8 cellular contexts compared by ENCODE assay signal in genomic region chr17:75155191-75155601, GRCh38. TPM values are rescaled to one million over a fixed set of nuclear protein-coding genes. Genes with fewer than 3 reads are reported as not detected.
A peak's percentile ranks its signal among the peaks of the same experiment; 100 is the strongest.
DNase-seq lines count a peak whose midpoint lies in the region; ATAC-seq, FAIRE-seq and TF ChIP-seq lines count a peak whose summit lies in the region.

No MANE protein-coding gene starts in this region.

- H3K4me3 Mint-ChIP-seq in activated T-helper 17 cell treated with anti-CD3 and anti-CD28 coated beads, Interleukin-2, amount 50 U/mL, for 72 hours: peak overlapping the region; percentile 94

- H3K27ac ChIP-seq in HEK293 (ENCODE audit: extremely low read depth, low read depth, low read length): no peak overlapping the region

- FAIRE-seq in frontal cortex (lab: Jason Lieb, UNC): no peak

- H3K27ac Mint-ChIP-seq in activated T-helper 17 cell treated with anti-CD3 and anti-CD28 coated beads, Interleukin-2, amount 50 U/mL, for 72 hours: peak overlapping the region; percentile 85

- POLR2A ChIA-PET in HEK293 (lab: Yijun Ruan, JAX): interaction anchor here (0.6 to 2.1 kb wide), 35 partner anchors 8 to 313 kb away, joined by 3 to 39 read pairs (median 5); partner anchors contain the start of genes FDXR, MRPL58, NT5C and NUP85

- CTCF ChIA-PET in HEK293 (lab: Yijun Ruan, JAX): interaction anchor here (0.6 to 1.9 kb wide), 5 partner anchors 16 to 193 kb away, joined by 3 to 11 read pairs (median 3); no protein-coding TSS in a partner anchor

- peak; percentile 74 for DNase-seq in ACHN
- DNase-seq in mesenteric fat pad (ENCODE audit: low spot score): peak; percentile 2
- no peak for DNase-seq in frontal cortex (ENCODE audit: low spot score in 2 of 2)

- no peak overlapping the region for H3K4me3 ChIP-seq in HEK293 (ENCODE audit: low read depth, low read length)

- H3K9me3 ChIP-seq in HEK293 (ENCODE audit: control insufficient read depth, insufficient read depth, low read depth, low read length): no peaks in the 10 kb centered on the region

- H3K36me3 ChIP-seq in HEK293 (ENCODE audit: control insufficient read depth in 2 of 2, insufficient read depth in 1 of 2, low read length in 2 of 2): peaks cover 15 to 18% of the 10 kb centered on the region in 2 experiments; a peak in 2 of 3 replicates

- in situ Hi-C loops in ACHN (cut with HindIII; ENCODE audit: low pct_ligation_motif_present, low pct_unique_long_range_greater_than_20kb, low sequenced_read_pairs): no loop called here

- H3K27me3 Mint-ChIP-seq in activated T-helper 17 cell treated with anti-CD3 and anti-CD28 coated beads, Interleukin-2, amount 50 U/mL, for 72 hours: no peaks in the 10 kb centered on the region

- no peak for TF ChIP-seq CTCF in HEK293 (tag by site-specific recombination; IDR thresholded peaks at IDR 0.05)

- peaks cover 9% of the 10 kb centered on the region; the same call in 1 of the 2 replicates for H3K4me1 ChIP-seq in HEK293 (ENCODE audit: control insufficient read depth, insufficient read depth, low read length)

- no peaks in the 10 kb centered on the region for H3K9me3 Mint-ChIP-seq in activated T-helper 17 cell treated with anti-CD3 and anti-CD28 coated beads, Interleukin-2, amount 50 U/mL, for 72 hours

- peaks cover 26% of the 10 kb centered on the region for H3K4me1 Mint-ChIP-seq in activated T-helper 17 cell treated with anti-CD3 and anti-CD28 coated beads, Interleukin-2, amount 50 U/mL, for 72 hours

- H3K36me3 Mint-ChIP-seq in activated T-helper 17 cell treated with anti-CD3 and anti-CD28 coated beads, Interleukin-2, amount 50 U/mL, for 72 hours (ENCODE audit: low read depth): peaks cover 32% of the 10 kb centered on the region

- no peak for ATAC-seq in activated T-helper 17 cell treated with anti-CD3 and anti-CD28 coated beads, Interleukin-2, amount 50 U/mL, for 72 hours (replicated peaks)
- no peak for ATAC-seq in HG02852 (IDR thresholded peaks at IDR 0.05; ENCODE audit: unreplicated experiment)
- no peak for ATAC-seq in HG03196 (IDR thresholded peaks at IDR 0.05; ENCODE audit: unreplicated experiment)
- no peak for ATAC-seq in HG03045 (IDR thresholded peaks at IDR 0.05; ENCODE audit: unreplicated experiment)

TF ChIP-seq in HEK293, 187 proteins besides CTCF, POLR2A, EP300 and RAD21:
- no peak for TF ChIP-seq ZNF792 (tag by site-specific recombination; IDR thresholded peaks at IDR 0.05)
- 0 out of 2 replicates have a peak, but pooled peaks have one; percentile 1 for TF ChIP-seq ZSCAN30 (tag by site-specific recombination; IDR thresholded peaks at IDR 0.05)
- no peak for TF ChIP-seq ZNF585B (tag by site-specific recombination; IDR thresholded peaks at IDR 0.05)

RNA-seq across cellular contexts. Expression of gene JPT1, which starts 0.9 kb away (rescaled TPM):
- 100 to 1,000 TPM; 191 to 343 TPM for total RNA-seq in activated T-helper 17 cell treated with anti-CD3 and anti-CD28 coated beads, Interleukin-2, amount 50 U/mL, for 72 hours
- total RNA-seq in mesenteric fat pad (28.6 TPM), frontal cortex (538 TPM)

RNA-seq across cellular contexts. Expression of gene NT5C, which starts 23.7 kb away (rescaled TPM):
- total RNA-seq in activated T-helper 17 cell treated with anti-CD3 and anti-CD28 coated beads, Interleukin-2, amount 50 U/mL, for 72 hours: 10 to 100 TPM; 56.0 to 64.9 TPM
- total RNA-seq in mesenteric fat pad (33.5 TPM), frontal cortex (20.8 TPM)

RNA-seq across cellular contexts. Expression of gene SUMO2, which starts 27.6 kb away (rescaled TPM):
- 100 to 1,000 TPM; 416 to 512 TPM for total RNA-seq in activated T-helper 17 cell treated with anti-CD3 and anti-CD28 coated beads, Interleukin-2, amount 50 U/mL, for 72 hours
- total RNA-seq in mesenteric fat pad (265 TPM), frontal cortex (181 TPM)

RNA-seq across cellular contexts. Expression of gene ARMC7, which starts 45.4 kb away (rescaled TPM):
- 10 to 100 TPM; 10.3 to 14.5 TPM for total RNA-seq in activated T-helper 17 cell treated with anti-CD3 and anti-CD28 coated beads, Interleukin-2, amount 50 U/mL, for 72 hours
- total RNA-seq in mesenteric fat pad (7.9 TPM), frontal cortex (2.4 TPM)

RNA-seq across cellular contexts. Expression of gene NUP85, which starts 50.3 kb away (rescaled TPM):
- 100 to 1,000 TPM; 143 to 161 TPM for total RNA-seq in activated T-helper 17 cell treated with anti-CD3 and anti-CD28 coated beads, Interleukin-2, amount 50 U/mL, for 72 hours
- total RNA-seq in mesenteric fat pad (60.2 TPM), frontal cortex (28.1 TPM)

Comparison
In these comparisons a context has a peak if more than half of its experiments do, and no peak if none do; other contexts are left out.
1. DNase-seq: peak in ACHN (single experiment) and mesenteric fat pad (single experiment); none in frontal cortex (0 of 2).